Comparison of ENCODE assay signal across 8 cellular contexts in the genomic region with DNA sequence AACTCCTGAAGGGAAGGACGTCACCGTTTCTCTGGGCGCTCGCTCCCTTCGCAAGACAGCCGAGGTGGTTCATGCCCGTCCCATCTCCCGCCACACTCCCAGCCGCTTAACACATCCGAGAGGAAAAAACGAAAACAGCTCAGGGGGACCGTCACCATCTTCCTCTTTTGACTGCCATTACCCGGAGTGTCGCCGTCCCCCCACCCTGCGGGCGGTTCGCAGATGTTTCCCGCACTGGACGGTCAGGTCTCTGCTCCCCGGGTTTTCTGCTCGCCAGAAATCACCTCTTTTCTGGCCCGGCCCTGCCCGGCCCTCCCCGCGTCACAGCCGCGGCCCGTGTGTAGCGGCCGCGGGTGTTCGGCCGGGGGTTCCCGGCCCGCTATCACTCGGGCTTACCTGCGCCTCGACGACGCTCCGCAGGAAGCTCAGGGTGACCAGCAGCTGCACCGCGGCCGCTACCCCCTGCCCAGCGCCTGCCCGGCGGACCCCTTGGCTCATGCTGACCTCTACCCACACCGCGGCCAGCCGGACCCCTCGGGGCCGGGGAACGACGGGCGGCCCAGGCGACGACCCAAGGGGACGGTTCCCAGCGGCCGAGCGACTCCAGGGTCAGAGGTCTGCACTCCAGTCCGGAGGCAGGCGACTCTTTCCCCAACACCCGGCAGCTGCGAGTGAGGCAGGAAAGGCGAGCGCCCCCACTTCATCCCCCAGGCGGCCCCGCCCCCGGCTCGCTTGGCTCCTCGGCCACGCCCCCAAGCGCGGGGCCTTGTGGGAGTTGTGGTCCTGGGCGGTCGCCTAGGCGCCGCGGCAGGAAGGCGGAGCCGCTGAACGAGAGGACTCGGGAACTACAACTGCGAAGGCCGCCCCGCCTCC. TPM values are rescaled to one million over a fixed set of nuclear protein-coding genes. Genes with fewer than 3 reads are reported as not detected.
A peak's percentile ranks its signal among the peaks of the same experiment; 100 is the strongest.
DNase-seq lines count a peak whose midpoint lies in the region; ATAC-seq and TF ChIP-seq lines count a peak whose summit lies in the region.

Gene ERO1B, minus strand, starts transcription at position 673 of the 873 bp plus-strand sequence. Its CDS starts 175 bp downstream, at position 498.

- peaks cover 0 to 15% (median 0%) of the 10 kb centered on the region in 4 donors for H3K27me3 ChIP-seq in esophagus squamous epithelium

- H3K4me3 ChIP-seq in esophagus squamous epithelium, result peak within 1 kb of the TSS; percentile 71 to 99 (median 84)

- peak in 3 of 4 donors; percentile 61 to 97 (median 92) for TF ChIP-seq POLR2A in esophagus squamous epithelium (IDR thresholded peaks at IDR 0.05)

- DNase-seq in DMS79 treated with DMSO at 0.1 percent for 48 hours (lab: John Stamatoyannopoulos, UW), result peak; percentile 87
- peak; percentile 96 for DNase-seq in KBM-7
- DNase-seq in activated T-cell treated with anti-CD3 and anti-CD28 coated beads, Interleukin-2, amount 50 U/mL, for 48 hours, result peak; percentile 95 to 97
- peak; percentile 75 for DNase-seq in esophagus squamous epithelium (lab: John Stamatoyannopoulos, UW)
- DNase-seq in myocyte (ENCODE audit: low read depth), result peak; percentile 98
- peak; percentile 91 to 97 for DNase-seq in stimulated activated CD8-positive, alpha-beta memory T cell treated with anti-CD3 and anti-CD28 coated beads, Interleukin-7, amount 100 ng/mL, for 4 hours (ENCODE audit: low read depth in 2 of 2)

- intact Hi-C loops in esophagus squamous epithelium (cut with DNase I), result no loop called here

- no peaks in the 10 kb centered on the region for H3K9me3 ChIP-seq in esophagus squamous epithelium

- peak; percentile 80 for ATAC-seq in GM21723 (IDR thresholded peaks at IDR 0.05; ENCODE audit: unreplicated experiment)

- in situ Hi-C loops in KBM-7 (cut with MboI; ENCODE audit: low pct_unique_long_range_greater_than_20kb, low sequenced_read_pairs), result no loop called here

- TF ChIP-seq CTCF in esophagus squamous epithelium (IDR thresholded peaks at IDR 0.05), result peak in 1 of 6 experiments; percentile 3

- H3K27ac ChIP-seq in esophagus squamous epithelium, result peak within 1 kb of the TSS; percentile 78 to 94 (median 90)

- no peaks in the 10 kb centered on the region for H3K36me3 ChIP-seq in esophagus squamous epithelium

- WGBS in esophagus squamous epithelium, 2 donors, result 0% methylated on average over 9 to 26 of the region's 88 CpGs

- H3K4me1 ChIP-seq in esophagus squamous epithelium, result peaks cover 0 to 17% (median 7%) of the 10 kb centered on the region in 3 donors

TF ChIP-seq in PFSK-1, 5 proteins besides CTCF, POLR2A, EP300 and RAD21:
- TF ChIP-seq FOXP2 (optimal IDR thresholded peaks at IDR 0.05; ENCODE audit: borderline replicate concordance, extremely low read depth, extremely low read length, insufficient read depth), result peak; percentile 50
- TF ChIP-seq POLR2AphosphoS5 (IDR thresholded peaks at IDR 0.05; ENCODE audit: low read depth, low read length), result no peak
- TF ChIP-seq, protein P1, sequence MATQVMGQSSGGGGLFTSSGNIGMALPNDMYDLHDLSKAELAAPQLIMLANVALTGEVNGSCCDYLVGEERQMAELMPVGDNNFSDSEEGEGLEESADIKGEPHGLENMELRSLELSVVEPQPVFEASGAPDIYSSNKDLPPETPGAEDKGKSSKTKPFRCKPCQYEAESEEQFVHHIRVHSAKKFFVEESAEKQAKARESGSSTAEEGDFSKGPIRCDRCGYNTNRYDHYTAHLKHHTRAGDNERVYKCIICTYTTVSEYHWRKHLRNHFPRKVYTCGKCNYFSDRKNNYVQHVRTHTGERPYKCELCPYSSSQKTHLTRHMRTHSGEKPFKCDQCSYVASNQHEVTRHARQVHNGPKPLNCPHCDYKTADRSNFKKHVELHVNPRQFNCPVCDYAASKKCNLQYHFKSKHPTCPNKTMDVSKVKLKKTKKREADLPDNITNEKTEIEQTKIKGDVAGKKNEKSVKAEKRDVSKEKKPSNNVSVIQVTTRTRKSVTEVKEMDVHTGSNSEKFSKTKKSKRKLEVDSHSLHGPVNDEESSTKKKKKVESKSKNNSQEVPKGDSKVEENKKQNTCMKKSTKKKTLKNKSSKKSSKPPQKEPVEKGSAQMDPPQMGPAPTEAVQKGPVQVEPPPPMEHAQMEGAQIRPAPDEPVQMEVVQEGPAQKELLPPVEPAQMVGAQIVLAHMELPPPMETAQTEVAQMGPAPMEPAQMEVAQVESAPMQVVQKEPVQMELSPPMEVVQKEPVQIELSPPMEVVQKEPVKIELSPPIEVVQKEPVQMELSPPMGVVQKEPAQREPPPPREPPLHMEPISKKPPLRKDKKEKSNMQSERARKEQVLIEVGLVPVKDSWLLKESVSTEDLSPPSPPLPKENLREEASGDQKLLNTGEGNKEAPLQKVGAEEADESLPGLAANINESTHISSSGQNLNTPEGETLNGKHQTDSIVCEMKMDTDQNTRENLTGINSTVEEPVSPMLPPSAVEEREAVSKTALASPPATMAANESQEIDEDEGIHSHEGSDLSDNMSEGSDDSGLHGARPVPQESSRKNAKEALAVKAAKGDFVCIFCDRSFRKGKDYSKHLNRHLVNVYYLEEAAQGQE (IDR thresholded peaks at IDR 0.05; ENCODE audit: insufficient read depth in 1 of 2, low read depth in 2 of 2, low read length in 2 of 2), result no peak
- TF ChIP-seq SIN3A (IDR thresholded peaks at IDR 0.05; ENCODE audit: borderline replicate concordance, insufficient read depth, low read length), result 0 out of 2 replicates have a peak, but pooled peaks have one; percentile 55
- no peak for TF ChIP-seq TAF1 (IDR thresholded peaks at IDR 0.05; ENCODE audit: borderline replicate concordance, insufficient read depth, low read length)

RNA-seq across cellular contexts. Expression of gene ERO1B, which starts in this region (rescaled TPM):
- polyA plus RNA-seq in PFSK-1 (2012; ENCODE audit: insufficient read length, low read depth), result 0.54 TPM
- total RNA-seq in esophagus squamous epithelium (1 to 10 TPM; 1.2 to 6.3 (median 2.4) TPM), myocyte (3.9 TPM in 2 replicates)
- 2.1 TPM for polyA plus RNA-seq in myocyte (2012)

Comparison
In these comparisons a context has a peak if more than half of its experiments do, and no peak if none do; other contexts are left out.
1. Peak in every context shown above with its lines: DNase-seq, ATAC-seq, H3K4me3 ChIP-seq and H3K27ac ChIP-seq.